26 cellular contexts compared by ENCODE assay signal in the genomic region with DNA sequence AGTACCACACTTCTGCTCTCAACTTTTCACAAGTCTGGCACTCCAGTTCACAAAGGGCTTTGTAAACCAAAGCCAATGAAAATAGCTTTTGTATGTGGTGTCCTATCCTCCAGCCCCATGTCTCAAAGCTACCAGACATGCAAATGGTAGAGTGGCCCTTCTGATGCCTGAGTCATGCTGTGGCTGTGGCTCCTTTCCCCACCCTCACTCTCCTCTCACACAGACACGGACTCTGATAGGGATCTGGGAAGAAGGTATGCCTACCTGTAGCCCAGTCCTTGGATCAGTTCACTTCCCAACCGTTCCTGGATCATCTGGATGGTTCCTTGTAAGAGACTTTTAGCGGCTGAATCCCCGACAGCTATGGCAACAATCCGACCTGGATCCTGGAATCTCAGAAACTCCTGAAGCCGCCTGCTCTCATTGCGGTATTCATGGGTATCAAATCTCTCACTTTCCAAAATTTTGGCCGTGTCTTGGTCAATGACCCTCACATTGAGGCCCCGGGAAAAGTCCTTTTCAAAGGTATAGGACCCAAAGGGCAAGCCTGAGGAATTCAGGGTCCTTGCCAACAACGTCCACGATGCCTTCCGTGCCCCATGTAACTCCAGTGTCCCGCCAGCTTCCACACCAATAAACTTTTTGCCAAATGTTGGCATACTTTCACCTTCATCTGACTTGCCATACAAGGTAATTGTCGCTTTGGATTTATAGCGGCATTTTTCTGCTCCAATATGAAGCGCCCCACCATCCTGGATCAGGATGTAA. TPM values are rescaled to one million over a fixed set of nuclear protein-coding genes. Genes with fewer than 3 reads are reported as not detected.
A peak's percentile ranks its signal among the peaks of the same experiment; 100 is the strongest.
DNase-seq lines count a peak whose midpoint lies in the region; ATAC-seq and TF ChIP-seq lines count a peak whose summit lies in the region.
"Had no signal": no experiment of that assay in that cellular context is flagged by ENCODE, and none has a peak within 500 bp of the region (broad histone marks: within the 10 kb centered on the region; RNA-seq: fewer than 3 reads in every experiment).

No MANE protein-coding gene starts in this region.

- H3K36me3 ChIP-seq in mammary epithelial cell (ENCODE audit: insufficient read depth, low read length) (peaks cover 35% of the 10 kb centered on the region), breast epithelium (no peaks in the 10 kb centered on the region), upper lobe of right lung (peaks cover 51% of the 10 kb centered on the region)

- in situ Hi-C loops in mammary epithelial cell (cut with MboI; ENCODE audit: low sequenced_read_pairs in 2 of 2): no loop called here

- H4K20me1 ChIP-seq in mammary epithelial cell (ENCODE audit: insufficient read depth, low read length): no peaks in the 10 kb centered on the region

- H3K9ac ChIP-seq in mammary epithelial cell (ENCODE audit: insufficient read depth, low read length): no peak overlapping the region

- 97% methylated on average over 14 of the region's 16 CpGs for WGBS in mammary epithelial cell (ENCODE audit: low coverage, missing lambda C conversion rate)

- CTCF ChIA-PET in mammary epithelial cell (lab: Charles Lee; ENCODE audit: low non-redundant PET): no interaction called here

- H3K27me3 Mint-ChIP-seq in T-helper 17 cell: no peaks in the 10 kb centered on the region

- intact Hi-C loops in mammary epithelial cell (cut with micrococcal nuclease) (no loop called here), breast epithelium (cut with DNase I; ENCODE audit: low total_unique reads) (no loop called here), upper lobe of right lung (cut with DNase I) (no loop called here)

- peaks cover 22% of the 10 kb centered on the region for H3K4me1 Mint-ChIP-seq in T-helper 17 cell

- dilution Hi-C loops in mammary epithelial cell (cut with HindIII; ENCODE audit: low sequenced_read_pairs): loop anchor here (10.0 kb wide), 1 partner anchor 240 kb away; no protein-coding TSS in a partner anchor

- peaks cover 81% of the 10 kb centered on the region for H3K79me2 ChIP-seq in mammary epithelial cell (ENCODE audit: insufficient read depth, low read length)

- H3K4me2 ChIP-seq in mammary epithelial cell (ENCODE audit: insufficient read depth, low read depth, low read length): no peak overlapping the region

- H3K4me1 ChIP-seq in mammary epithelial cell (ENCODE audit: insufficient read depth, low read length) (peaks cover 27% of the 10 kb centered on the region), breast epithelium (no peaks in the 10 kb centered on the region), upper lobe of right lung (peaks cover 39% of the 10 kb centered on the region)

- TSS peak; percentile 31 for BruUV-seq in mammary epithelial cell (replicated peaks; lab: Mats Ljungman, UMichigan)

- peak overlapping the region; percentile 66 for H3K27ac Mint-ChIP-seq in T-helper 17 cell
- H3K27ac Mint-ChIP-seq: activated T-cell treated with anti-CD3 and anti-CD28 coated beads, Interleukin-2, amount 50 U/mL, for 72 hours had no signal

- TF ChIP-seq POLR2A in breast epithelium (IDR thresholded peaks at IDR 0.05): no peak

- H3K27ac ChIP-seq in mammary epithelial cell (ENCODE audit: insufficient read depth, low read depth, low read length) (no peak overlapping the region), breast epithelium (no peak overlapping the region), upper lobe of right lung (peak overlapping the region; percentile 8)
- H3K27ac ChIP-seq: thyroid gland had no signal

- H2AFZ ChIP-seq in mammary epithelial cell (ENCODE audit: low read depth, low read length): no peak overlapping the region

- no peak overlapping the region for H3K4me3 ChIP-seq in mammary epithelial cell (replicated peaks in 1 of 3; ENCODE audit: insufficient read depth in 1 of 3, low read depth in 2 of 3, low read length in 3 of 3)
- no peak overlapping the region for H3K4me3 ChIP-seq in breast epithelium
- no peak overlapping the region for H3K4me3 ChIP-seq in upper lobe of right lung
- H3K4me3 ChIP-seq: thyroid gland had no signal

- TF ChIP-seq CTCF in mammary epithelial cell (conservative IDR thresholded peaks at IDR 0.05 in 1 of 2, IDR thresholded peaks at IDR 0.05 in 1 of 2; ENCODE audit: extremely low read depth in 1 of 2, insufficient read depth in 1 of 2, low read depth in 1 of 2, low read length in 2 of 2): no peak
- TF ChIP-seq CTCF in breast epithelium (IDR thresholded peaks at IDR 0.05): no peak
- TF ChIP-seq CTCF in upper lobe of right lung (IDR thresholded peaks at IDR 0.05): no peak

- H3K27me3 ChIP-seq in mammary epithelial cell (ENCODE audit: insufficient read depth, low read length): no peaks in the 10 kb centered on the region
- H3K27me3 ChIP-seq in breast epithelium: no peaks in the 10 kb centered on the region
- H3K27me3 ChIP-seq in upper lobe of right lung: no peaks in the 10 kb centered on the region
- H3K27me3 ChIP-seq: thyroid gland had no signal

- no peaks in the 10 kb centered on the region for H3K9me3 ChIP-seq in mammary epithelial cell (replicated peaks; ENCODE audit: insufficient read depth, low read length)
- H3K9me3 ChIP-seq in breast epithelium: no peaks in the 10 kb centered on the region
- H3K9me3 ChIP-seq in T-helper 17 cell (ENCODE audit: control insufficient read depth, low read length, poor library complexity, severe bottlenecking): no peaks in the 10 kb centered on the region
- no peaks in the 10 kb centered on the region for H3K9me3 ChIP-seq in upper lobe of right lung
- H3K9me3 ChIP-seq: thyroid gland had no signal

- ATAC-seq in T-helper 17 cell (no peak), upper lobe of right lung (peak; percentile 69)
- ATAC-seq: activated CD4-positive, CD25-positive, alpha-beta regulatory T cell treated with anti-CD3 and anti-CD28 coated beads, Interleukin-2, amount 50 U/mL, for 24 hours; activated T-cell treated with anti-CD3 and anti-CD28 coated beads, Interleukin-2, amount 50 U/mL, for 72 hours had no signal

- DNase-seq in mammary epithelial cell (no peak), breast epithelium (ENCODE audit: low spot score in 2 of 2) (no peak), T-helper 17 cell (no peak), islet precursor cell (peak; percentile 97), upper lobe of right lung (no peak), NCI-H2171 (lab: John Stamatoyannopoulos, UW) (no peak), H4 (ENCODE audit: low spot score) (no peak), HT-29 (ENCODE audit: low spot score) (no peak)
- DNase-seq: activated naive CD4-positive, alpha-beta T cell treated with anti-CD3 and anti-CD28 coated beads, Interleukin-2, amount 50 U/mL, for 16 hours; activated T-cell treated with anti-CD3 and anti-CD28 coated beads, Interleukin-2, amount 50 U/mL, for 72 hours; aorta; Calu3; cerebellar nuclear complex; EL; HCEC 1CT; Karpas-422; MV-4-11; NCI-H187; NCI-H226; NCI-H774; nucleus accumbens; stimulated activated CD4-positive, alpha-beta T cell treated with anti-CD3 and anti-CD28 coated beads, Interleukin-4, amount 100 ng/mL, for 1 hour; stimulated activated naive CD4-positive, alpha-beta T cell; T1000; thyroid gland had no signal

- no peak overlapping the region for H3K4me3 Mint-ChIP-seq in T-helper 17 cell
- H3K4me3 Mint-ChIP-seq: activated T-cell treated with anti-CD3 and anti-CD28 coated beads, Interleukin-2, amount 50 U/mL, for 72 hours had no signal

- H3K36me3 Mint-ChIP-seq in T-helper 17 cell (ENCODE audit: low read depth): peaks cover 13% of the 10 kb centered on the region

RNA-seq across cellular contexts. Expression of a gene that starts 23.4 kb away (rescaled TPM):
- total RNA-seq in mammary epithelial cell (100 to 1,000 TPM in 1 of 2 donors, 10 to 100 TPM in 1; 76.4 to 398 TPM), breast epithelium (100 to 1,000 TPM in 1 of 3 donors, 10 to 100 TPM in 2; 79.0 to 144 (median 81.2) TPM), T-helper 17 cell (100 to 1,000 TPM; 129 to 240 TPM), upper lobe of right lung (219 TPM)
- polyA plus RNA-seq in mammary epithelial cell: 110 TPM
- polyA minus RNA-seq in mammary epithelial cell: 139 TPM
- 27.5 and 33.4 TPM in 2 replicates for total RNA-seq in H4 (2014; rRNA removed; shearing (Covaris generic))
- 71.6 and 102 TPM in 2 replicates for total RNA-seq in HT-29 (2014; rRNA removed; shearing (Covaris generic))
